11 cellular contexts compared by ENCODE assay signal in the genomic region with DNA sequence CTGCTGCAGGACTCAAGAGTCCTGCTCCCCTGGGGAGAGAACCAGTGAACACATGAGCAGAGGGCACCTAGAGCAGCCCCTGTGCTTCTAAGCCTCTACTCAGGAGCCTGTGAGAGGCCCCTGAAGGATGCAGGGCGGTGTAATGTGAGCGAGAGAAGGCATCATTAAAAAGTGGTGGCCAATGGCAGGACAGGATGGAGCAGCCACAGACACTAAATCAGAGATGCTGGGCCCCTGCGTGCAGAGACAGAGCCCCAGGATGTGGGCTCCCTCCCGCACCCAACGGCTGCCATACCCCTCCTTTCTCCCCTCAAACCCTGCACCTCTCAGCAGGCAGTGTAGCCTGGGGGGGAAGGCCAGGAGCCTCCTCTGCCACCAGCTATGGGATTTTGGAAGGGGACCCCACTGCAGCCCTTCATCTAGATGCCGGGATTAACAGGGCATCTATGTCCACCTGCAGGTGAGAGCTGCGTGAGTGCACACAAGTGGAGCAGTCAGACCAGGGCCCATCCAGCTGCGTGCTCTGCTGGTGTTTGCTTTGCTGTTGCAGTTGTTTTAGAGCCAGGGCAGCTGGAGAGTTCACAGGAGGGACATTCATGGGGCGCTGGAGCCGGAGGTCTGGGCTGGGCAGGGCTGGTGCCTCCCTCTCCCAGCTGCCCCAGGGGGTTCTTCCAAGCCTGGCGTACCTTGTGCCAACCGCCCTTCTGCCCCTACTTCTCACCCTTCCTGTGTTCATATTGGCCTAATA. TPM values are rescaled to one million over a fixed set of nuclear protein-coding genes. Genes with fewer than 3 reads are reported as not detected.
A peak's percentile ranks its signal among the peaks of the same experiment; 100 is the strongest.
DNase-seq lines count a peak whose midpoint lies in the region; ATAC-seq and TF ChIP-seq lines count a peak whose summit lies in the region.
"Had no signal": no experiment of that assay in that cellular context is flagged by ENCODE, and none has a peak within 500 bp of the region (broad histone marks: within the 10 kb centered on the region; RNA-seq: fewer than 3 reads in every experiment).

No MANE protein-coding gene starts in this region.

- H3K36me3 Mint-ChIP-seq in neural progenitor cell (no peaks in the 10 kb centered on the region), T-helper 17 cell (ENCODE audit: low read depth) (no peaks in the 10 kb centered on the region)
- H3K36me3 Mint-ChIP-seq: memory B cell had no signal

- H3K4me3 ChIP-seq in neural progenitor cell: no peak overlapping the region

- no peaks in the 10 kb centered on the region for H4K20me1 ChIP-seq in neural progenitor cell (ENCODE audit: low read depth)

- H3K4me2 ChIP-seq in neural progenitor cell: no peak overlapping the region

- H3K79me2 ChIP-seq in neural progenitor cell (ENCODE audit: low read depth): no peaks in the 10 kb centered on the region

- no peak overlapping the region for H2AFZ ChIP-seq in neural progenitor cell (replicated peaks)

- H3K4me3 Mint-ChIP-seq in neural progenitor cell (peak overlapping the region; percentile 10), T-helper 17 cell (no peak overlapping the region)
- H3K4me3 Mint-ChIP-seq: activated T-cell treated with anti-CD3 and anti-CD28 coated beads, Interleukin-2, amount 50 U/mL, for 4 hours; memory B cell had no signal

- H3K9ac ChIP-seq in neural progenitor cell: no peak overlapping the region

- TF ChIP-seq CTCF in VCaP (conservative IDR thresholded peaks at IDR 0.05) (no peak), neural progenitor cell (IDR thresholded peaks at IDR 0.05) (no peak)

- H3K27me3 ChIP-seq in neural progenitor cell: peaks cover 44% of the 10 kb centered on the region

- H3K4me1 ChIP-seq in neural progenitor cell: peaks cover 21% of the 10 kb centered on the region

- H3K27me3 Mint-ChIP-seq in neural progenitor cell (ENCODE audit: insufficient read depth, low read depth) (peaks cover 30% of the 10 kb centered on the region), T-helper 17 cell (peaks cover 45% of the 10 kb centered on the region)

- no peaks in the 10 kb centered on the region for H3K9me3 ChIP-seq in neural progenitor cell (ENCODE audit: low read depth)
- H3K9me3 ChIP-seq in T-helper 17 cell (ENCODE audit: control insufficient read depth, low read length, poor library complexity, severe bottlenecking): no peaks in the 10 kb centered on the region

- DNase-seq in DMS79 (lab: John Stamatoyannopoulos, UW): peak; percentile 72
- peak; percentile 94 for DNase-seq in NCI-H1092 treated with DMSO at 0.1 percent for 48 hours (lab: John Stamatoyannopoulos, UW)
- no peak for DNase-seq in neural progenitor cell (ENCODE audit: low spot score)
- DNase-seq in dedifferentiated amniotic fluid mesenchymal stem cell (ENCODE audit: extremely low spot score): no peak
- no peak for DNase-seq in T-helper 17 cell
- DNase-seq in posterior vena cava (ENCODE audit: low spot score): no peak
- DNase-seq: activated T-cell treated with anti-CD3 and anti-CD28 coated beads, Interleukin-2, amount 50 U/mL, for 4 hours; Calu3; stimulated activated CD4-positive, alpha-beta T cell treated with anti-CD3 and anti-CD28 coated beads, Interleukin-4, amount 100 ng/mL, for 4 hours had no signal

- no peaks in the 10 kb centered on the region for H3K9me3 Mint-ChIP-seq in neural progenitor cell
- H3K9me3 Mint-ChIP-seq: activated T-cell treated with anti-CD3 and anti-CD28 coated beads, Interleukin-2, amount 50 U/mL, for 4 hours; memory B cell had no signal

- H3K27ac ChIP-seq in VCaP (peak overlapping the region; percentile 78), neural progenitor cell (no peak overlapping the region)

- no peaks in the 10 kb centered on the region for H3F3A ChIP-seq in neural progenitor cell (ENCODE audit: low read depth)

- H3K4me1 Mint-ChIP-seq in neural progenitor cell (peaks cover 63% of the 10 kb centered on the region), T-helper 17 cell (peaks cover 12% of the 10 kb centered on the region)

- no peak for ATAC-seq in T-helper 17 cell
- ATAC-seq: activated T-cell treated with anti-CD3 and anti-CD28 coated beads, Interleukin-2, amount 50 U/mL, for 4 hours had no signal

- H3K27ac Mint-ChIP-seq in neural progenitor cell: peak overlapping the region; percentile 74
- no peak overlapping the region for H3K27ac Mint-ChIP-seq in T-helper 17 cell
- H3K27ac Mint-ChIP-seq: memory B cell had no signal

- no peaks in the 10 kb centered on the region for H3K36me3 ChIP-seq in neural progenitor cell

- intact Hi-C loops in posterior vena cava (cut with DNase I): no loop called here

RNA-seq across cellular contexts. Expression of gene IQSEC1, which starts 5.1 kb away (rescaled TPM):
- total RNA-seq in neural progenitor cell (ENCODE audit: low replicate concordance) (8.9 and 19.7 TPM in 2 replicates), T-helper 17 cell (100 to 1,000 TPM; 114 to 128 TPM), posterior vena cava (10 to 100 TPM; 53.5 to 60.7 TPM)

Comparison
In these comparisons a context has a peak if more than half of its experiments do, and no peak if none do; other contexts are left out.
1. DNase-seq: peak in DMS79 (single experiment) and NCI-H1092 treated with DMSO at 0.1 percent for 48 hours (single experiment); none in neural progenitor cell (single experiment), dedifferentiated amniotic fluid mesenchymal stem cell (single experiment), T-helper 17 cell (0 of 3) and posterior vena cava (single experiment).